In the genomic region with DNA sequence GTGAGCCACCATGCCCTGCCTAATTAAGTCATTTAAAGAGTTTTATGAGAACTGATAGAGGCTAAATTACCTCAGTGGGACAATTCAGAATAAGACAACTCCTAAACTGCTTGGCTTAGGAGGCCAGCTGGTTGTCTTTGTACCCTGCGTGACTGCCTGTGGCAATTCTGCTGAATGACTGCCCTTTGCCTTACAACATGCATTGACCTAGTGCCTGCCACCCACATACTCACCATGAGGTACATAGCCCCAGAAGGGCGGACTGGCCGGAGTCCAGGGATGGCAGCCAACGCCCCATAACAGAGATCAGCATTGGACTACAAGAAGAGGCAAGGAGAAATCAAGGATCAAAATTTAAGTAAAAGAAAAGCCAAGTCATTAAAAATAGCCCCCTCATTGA, we compare ENCODE assay signal across 1 cellular context.
TF ChIP-seq lines count a peak whose summit lies in the region.

No MANE protein-coding gene starts in this region.

TF ChIP-seq in H1, 55 proteins besides CTCF, POLR2A, EP300 and RAD21:
- no peak for TF ChIP-seq GABPA (IDR thresholded peaks at IDR 0.05; ENCODE audit: borderline replicate concordance, insufficient read depth, low read length)
- no peak for TF ChIP-seq CBX8 (IDR thresholded peaks at IDR 0.05; ENCODE audit: borderline replicate concordance, low read depth, low read length)
- no peak for TF ChIP-seq HDAC6 (IDR thresholded peaks at IDR 0.05; ENCODE audit: low read depth, low read length)
- TF ChIP-seq EGR1 (IDR thresholded peaks at IDR 0.05; ENCODE audit: borderline replicate concordance, low read depth, low read length), result no peak
- TF ChIP-seq, protein P1, sequence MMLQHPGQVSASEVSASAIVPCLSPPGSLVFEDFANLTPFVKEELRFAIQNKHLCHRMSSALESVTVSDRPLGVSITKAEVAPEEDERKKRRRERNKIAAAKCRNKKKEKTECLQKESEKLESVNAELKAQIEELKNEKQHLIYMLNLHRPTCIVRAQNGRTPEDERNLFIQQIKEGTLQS (IDR thresholded peaks at IDR 0.05; ENCODE audit: insufficient read depth, low read depth, low read length), result no peak
- no peak for TF ChIP-seq CHD2 (IDR thresholded peaks at IDR 0.05; ENCODE audit: low read length)
- TF ChIP-seq POU5F1 (IDR thresholded peaks at IDR 0.05; ENCODE audit: low read depth, low read length), result no peak
- TF ChIP-seq SP1 (IDR thresholded peaks at IDR 0.05; ENCODE audit: low read depth, low read length), result no peak
- TF ChIP-seq, protein P2, sequence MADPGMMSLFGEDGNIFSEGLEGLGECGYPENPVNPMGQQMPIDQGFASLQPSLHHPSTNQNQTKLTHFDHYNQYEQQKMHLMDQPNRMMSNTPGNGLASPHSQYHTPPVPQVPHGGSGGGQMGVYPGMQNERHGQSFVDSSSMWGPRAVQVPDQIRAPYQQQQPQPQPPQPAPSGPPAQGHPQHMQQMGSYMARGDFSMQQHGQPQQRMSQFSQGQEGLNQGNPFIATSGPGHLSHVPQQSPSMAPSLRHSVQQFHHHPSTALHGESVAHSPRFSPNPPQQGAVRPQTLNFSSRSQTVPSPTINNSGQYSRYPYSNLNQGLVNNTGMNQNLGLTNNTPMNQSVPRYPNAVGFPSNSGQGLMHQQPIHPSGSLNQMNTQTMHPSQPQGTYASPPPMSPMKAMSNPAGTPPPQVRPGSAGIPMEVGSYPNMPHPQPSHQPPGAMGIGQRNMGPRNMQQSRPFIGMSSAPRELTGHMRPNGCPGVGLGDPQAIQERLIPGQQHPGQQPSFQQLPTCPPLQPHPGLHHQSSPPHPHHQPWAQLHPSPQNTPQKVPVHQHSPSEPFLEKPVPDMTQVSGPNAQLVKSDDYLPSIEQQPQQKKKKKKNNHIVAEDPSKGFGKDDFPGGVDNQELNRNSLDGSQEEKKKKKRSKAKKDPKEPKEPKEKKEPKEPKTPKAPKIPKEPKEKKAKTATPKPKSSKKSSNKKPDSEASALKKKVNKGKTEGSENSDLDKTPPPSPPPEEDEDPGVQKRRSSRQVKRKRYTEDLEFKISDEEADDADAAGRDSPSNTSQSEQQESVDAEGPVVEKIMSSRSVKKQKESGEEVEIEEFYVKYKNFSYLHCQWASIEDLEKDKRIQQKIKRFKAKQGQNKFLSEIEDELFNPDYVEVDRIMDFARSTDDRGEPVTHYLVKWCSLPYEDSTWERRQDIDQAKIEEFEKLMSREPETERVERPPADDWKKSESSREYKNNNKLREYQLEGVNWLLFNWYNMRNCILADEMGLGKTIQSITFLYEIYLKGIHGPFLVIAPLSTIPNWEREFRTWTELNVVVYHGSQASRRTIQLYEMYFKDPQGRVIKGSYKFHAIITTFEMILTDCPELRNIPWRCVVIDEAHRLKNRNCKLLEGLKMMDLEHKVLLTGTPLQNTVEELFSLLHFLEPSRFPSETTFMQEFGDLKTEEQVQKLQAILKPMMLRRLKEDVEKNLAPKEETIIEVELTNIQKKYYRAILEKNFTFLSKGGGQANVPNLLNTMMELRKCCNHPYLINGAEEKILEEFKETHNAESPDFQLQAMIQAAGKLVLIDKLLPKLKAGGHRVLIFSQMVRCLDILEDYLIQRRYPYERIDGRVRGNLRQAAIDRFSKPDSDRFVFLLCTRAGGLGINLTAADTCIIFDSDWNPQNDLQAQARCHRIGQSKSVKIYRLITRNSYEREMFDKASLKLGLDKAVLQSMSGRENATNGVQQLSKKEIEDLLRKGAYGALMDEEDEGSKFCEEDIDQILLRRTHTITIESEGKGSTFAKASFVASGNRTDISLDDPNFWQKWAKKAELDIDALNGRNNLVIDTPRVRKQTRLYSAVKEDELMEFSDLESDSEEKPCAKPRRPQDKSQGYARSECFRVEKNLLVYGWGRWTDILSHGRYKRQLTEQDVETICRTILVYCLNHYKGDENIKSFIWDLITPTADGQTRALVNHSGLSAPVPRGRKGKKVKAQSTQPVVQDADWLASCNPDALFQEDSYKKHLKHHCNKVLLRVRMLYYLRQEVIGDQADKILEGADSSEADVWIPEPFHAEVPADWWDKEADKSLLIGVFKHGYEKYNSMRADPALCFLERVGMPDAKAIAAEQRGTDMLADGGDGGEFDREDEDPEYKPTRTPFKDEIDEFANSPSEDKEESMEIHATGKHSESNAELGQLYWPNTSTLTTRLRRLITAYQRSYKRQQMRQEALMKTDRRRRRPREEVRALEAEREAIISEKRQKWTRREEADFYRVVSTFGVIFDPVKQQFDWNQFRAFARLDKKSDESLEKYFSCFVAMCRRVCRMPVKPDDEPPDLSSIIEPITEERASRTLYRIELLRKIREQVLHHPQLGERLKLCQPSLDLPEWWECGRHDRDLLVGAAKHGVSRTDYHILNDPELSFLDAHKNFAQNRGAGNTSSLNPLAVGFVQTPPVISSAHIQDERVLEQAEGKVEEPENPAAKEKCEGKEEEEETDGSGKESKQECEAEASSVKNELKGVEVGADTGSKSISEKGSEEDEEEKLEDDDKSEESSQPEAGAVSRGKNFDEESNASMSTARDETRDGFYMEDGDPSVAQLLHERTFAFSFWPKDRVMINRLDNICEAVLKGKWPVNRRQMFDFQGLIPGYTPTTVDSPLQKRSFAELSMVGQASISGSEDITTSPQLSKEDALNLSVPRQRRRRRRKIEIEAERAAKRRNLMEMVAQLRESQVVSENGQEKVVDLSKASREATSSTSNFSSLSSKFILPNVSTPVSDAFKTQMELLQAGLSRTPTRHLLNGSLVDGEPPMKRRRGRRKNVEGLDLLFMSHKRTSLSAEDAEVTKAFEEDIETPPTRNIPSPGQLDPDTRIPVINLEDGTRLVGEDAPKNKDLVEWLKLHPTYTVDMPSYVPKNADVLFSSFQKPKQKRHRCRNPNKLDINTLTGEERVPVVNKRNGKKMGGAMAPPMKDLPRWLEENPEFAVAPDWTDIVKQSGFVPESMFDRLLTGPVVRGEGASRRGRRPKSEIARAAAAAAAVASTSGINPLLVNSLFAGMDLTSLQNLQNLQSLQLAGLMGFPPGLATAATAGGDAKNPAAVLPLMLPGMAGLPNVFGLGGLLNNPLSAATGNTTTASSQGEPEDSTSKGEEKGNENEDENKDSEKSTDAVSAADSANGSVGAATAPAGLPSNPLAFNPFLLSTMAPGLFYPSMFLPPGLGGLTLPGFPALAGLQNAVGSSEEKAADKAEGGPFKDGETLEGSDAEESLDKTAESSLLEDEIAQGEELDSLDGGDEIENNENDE (IDR thresholded peaks at IDR 0.05; ENCODE audit: insufficient replicate concordance, low read length), result no peak
- no peak for TF ChIP-seq TAF7 (optimal IDR thresholded peaks at IDR 0.05; ENCODE audit: borderline replicate concordance, low read depth, low read length)
- TF ChIP-seq FOSL1 (IDR thresholded peaks at IDR 0.05; ENCODE audit: insufficient read depth, low read depth, low read length), result no peak
- no peak for TF ChIP-seq TEAD4 (IDR thresholded peaks at IDR 0.05; ENCODE audit: low read depth, low read length)
- no peak for TF ChIP-seq GTF2F1 (IDR thresholded peaks at IDR 0.05; ENCODE audit: borderline replicate concordance, low read depth, low read length)
- TF ChIP-seq SP4 (IDR thresholded peaks at IDR 0.05; ENCODE audit: low read length), result no peak
- TF ChIP-seq SP2 (IDR thresholded peaks at IDR 0.05; ENCODE audit: low read length), result no peak
